ENCODE assay signal across 26 cellular contexts in the genomic region with DNA sequence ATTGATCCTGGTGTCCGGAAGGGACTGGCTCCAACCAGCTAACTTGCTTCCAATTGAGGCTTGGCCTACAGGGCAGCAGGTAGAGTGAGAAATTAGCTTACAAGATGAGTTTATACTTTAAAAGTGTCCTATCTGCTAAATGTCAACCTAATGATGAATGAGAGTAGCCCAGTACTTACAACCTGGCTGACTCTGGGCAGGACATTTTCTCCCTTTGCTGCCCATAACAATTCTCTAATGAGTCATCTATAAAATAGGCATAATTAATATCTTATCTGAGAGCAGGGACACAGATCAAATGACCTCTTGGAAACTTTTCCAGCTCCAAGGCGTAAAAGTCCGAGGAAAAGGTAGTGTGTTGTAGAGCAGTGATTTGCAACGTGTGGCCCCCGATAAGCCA.
DNase-seq lines count a peak whose midpoint lies in the region; ATAC-seq, FAIRE-seq and TF ChIP-seq lines count a peak whose summit lies in the region.
"Had no signal": no experiment of that assay in that cellular context is flagged by ENCODE, and none has a peak within 500 bp of the region (broad histone marks: within the 10 kb centered on the region; RNA-seq: fewer than 3 reads in every experiment).

No MANE protein-coding gene starts in this region.

- no peak for ATAC-seq in SK-N-SH treated with all-trans-retinoic acid at 6 μM for 48 hours
- ATAC-seq: A549; CD8-positive, alpha-beta T cell; GM12878 had no signal

- no TSS peak for BruUV-seq in mammary epithelial cell (replicated peaks; lab: Mats Ljungman, UMichigan)

- TF ChIP-seq CTCF in SK-N-SH (IDR thresholded peaks at IDR 0.05), result no peak
- TF ChIP-seq CTCF in bronchial epithelial cell (IDR thresholded peaks at IDR 0.05; ENCODE audit: insufficient read depth, low read length, severe bottlenecking), result no peak
- no peak for TF ChIP-seq CTCF in mammary epithelial cell (conservative IDR thresholded peaks at IDR 0.05 in 1 of 2, IDR thresholded peaks at IDR 0.05 in 1 of 2; ENCODE audit: extremely low read depth in 1 of 2, insufficient read depth in 1 of 2, low read depth in 1 of 2, low read length in 2 of 2)

- H3K4me2 ChIP-seq in SK-N-SH (no peak overlapping the region), mammary epithelial cell (ENCODE audit: insufficient read depth, low read depth, low read length) (no peak overlapping the region)
- H3K4me2 ChIP-seq: A549; BLaER1 treated with 17β-estradiol and CSF1 and Interleukin-3, amounts not matched to agents 10 nM and 100 nM had no signal

- no peak for TF ChIP-seq RAD21 in SK-N-SH (IDR thresholded peaks at IDR 0.05; ENCODE audit: low read length)

- no peaks in the 10 kb centered on the region for H3K9me2 ChIP-seq in SK-N-SH

- H3K4me1 ChIP-seq in SK-N-SH (ENCODE audit: control insufficient read depth in 1 of 2, insufficient read depth in 2 of 2, low read depth in 1 of 2, low read length in 1 of 2) (peaks cover 0 to 10% of the 10 kb centered on the region in 2 experiments; a peak in 1 of 4 replicates), small intestine (ENCODE audit: control insufficient read depth in 2 of 2, insufficient read depth in 1 of 2, low read depth in 1 of 2, low read length in 1 of 2) (peaks cover 0 to 7% of the 10 kb centered on the region in 2 donors), mammary epithelial cell (ENCODE audit: insufficient read depth, low read length) (peaks cover 7% of the 10 kb centered on the region)

- intact Hi-C loops in mammary epithelial cell (cut with micrococcal nuclease), result no loop called here

- peaks cover 4% of the 10 kb centered on the region for H3F3A ChIP-seq in SK-N-SH (replicated peaks; ENCODE audit: insufficient read depth)

- no peaks in the 10 kb centered on the region for H3K9me3 ChIP-seq in SK-N-SH
- H3K9me3 ChIP-seq in small intestine (ENCODE audit: control insufficient read depth, low read depth), result no peaks in the 10 kb centered on the region
- no peaks in the 10 kb centered on the region for H3K9me3 ChIP-seq in mammary epithelial cell (replicated peaks; ENCODE audit: insufficient read depth, low read length)
- H3K9me3 ChIP-seq: A549; BLaER1 treated with 17β-estradiol and CSF1 and Interleukin-3, amounts not matched to agents 10 nM and 100 nM had no signal

- no peak overlapping the region for H2AFZ ChIP-seq in SK-N-SH (ENCODE audit: low read depth)
- no peak overlapping the region for H2AFZ ChIP-seq in mammary epithelial cell (ENCODE audit: low read depth, low read length)

- DNase-seq in SK-N-SH (no peak), bronchial epithelial cell (ENCODE audit: low read depth) (no peak), mucosa of gallbladder (ENCODE audit: low spot score) (peak; percentile 38), small intestine (peak; percentile 77), COLO668 (lab: John Stamatoyannopoulos, UW; ENCODE audit: unreplicated experiment) (no peak), mammary epithelial cell (no peak)
- DNase-seq in activated effector memory CD4-positive, alpha-beta T cell treated with anti-CD3 and anti-CD28 coated beads, Interleukin-2, amount 50 U/mL, for 16 hours, result no peak
- DNase-seq: AML-193; CD4-positive, alpha-beta T cell; CD8-positive, alpha-beta T cell; COR-L47; DMS 273 treated with DMSO at 0.1 percent for 48 hours; DMS153; DMS53; DMS79; DND-41; EL; GDM1 had no signal

- H3K27ac ChIP-seq in SK-N-SH (ENCODE audit: low read depth in 2 of 2, low read length in 1 of 2) (no peak overlapping the region), small intestine (ENCODE audit: low read depth in 1 of 2, low read length in 1 of 2) (no peak overlapping the region), mammary epithelial cell (ENCODE audit: insufficient read depth, low read depth, low read length) (no peak overlapping the region)
- H3K27ac ChIP-seq: 22Rv1; BLaER1 treated with 17β-estradiol and CSF1 and Interleukin-3, amounts not matched to agents 10 nM and 100 nM; C4-2B had no signal

- dilution Hi-C loops in mammary epithelial cell (cut with HindIII; ENCODE audit: low sequenced_read_pairs), result no loop called here

- H3K79me2 ChIP-seq in SK-N-SH (ENCODE audit: insufficient read depth) (no peaks in the 10 kb centered on the region), mammary epithelial cell (ENCODE audit: insufficient read depth, low read length) (no peaks in the 10 kb centered on the region)

- 100% methylated on average over 5 of the region's 5 CpGs for WGBS in SK-N-SH (ENCODE audit: low lambda C conversion rate)
- 35 to 71% (median 61%) methylated on average over 5 of the region's 5 CpGs for WGBS in small intestine, 3 donors
- WGBS in mammary epithelial cell (ENCODE audit: low coverage, missing lambda C conversion rate), result 99% methylated on average over 5 of the region's 5 CpGs

- CTCF ChIA-PET in SK-N-SH (lab: Yijun Ruan, JAX), result interaction anchor here (0.8 kb wide), 1 partner anchor 9 kb away, joined by 3 read pairs; no protein-coding TSS in a partner anchor
- CTCF ChIA-PET in mammary epithelial cell (lab: Charles Lee; ENCODE audit: low non-redundant PET), result no interaction called here

- H3K27me3 ChIP-seq in SK-N-SH (ENCODE audit: insufficient read depth), result no peaks in the 10 kb centered on the region
- H3K27me3 ChIP-seq in bronchial epithelial cell (ENCODE audit: control insufficient read depth, insufficient read depth, low read length), result peaks cover 3% of the 10 kb centered on the region
- no peaks in the 10 kb centered on the region for H3K27me3 ChIP-seq in small intestine (ENCODE audit: control insufficient read depth in 2 of 2, insufficient read depth in 2 of 2, low read length in 2 of 2)
- H3K27me3 ChIP-seq in mammary epithelial cell (ENCODE audit: insufficient read depth, low read length), result no peaks in the 10 kb centered on the region
- H3K27me3 ChIP-seq: BLaER1 treated with 17β-estradiol and CSF1 and Interleukin-3, amounts not matched to agents 10 nM and 100 nM had no signal

- H4K20me1 ChIP-seq in SK-N-SH (ENCODE audit: insufficient read depth), result no peaks in the 10 kb centered on the region
- no peaks in the 10 kb centered on the region for H4K20me1 ChIP-seq in mammary epithelial cell (ENCODE audit: insufficient read depth, low read length)
- H4K20me1 ChIP-seq: BLaER1 treated with 17β-estradiol and CSF1 and Interleukin-3, amounts not matched to agents 10 nM and 100 nM had no signal

- H3K36me3 ChIP-seq in SK-N-SH (replicated peaks in 1 of 2; ENCODE audit: control insufficient read depth in 1 of 2, insufficient read depth in 2 of 2, low read length in 1 of 2) (no peaks in the 10 kb centered on the region), bronchial epithelial cell (ENCODE audit: control insufficient read depth, insufficient read depth, low read length) (no peaks in the 10 kb centered on the region), small intestine (ENCODE audit: control insufficient read depth in 2 of 2, insufficient read depth in 2 of 2, low read length in 2 of 2) (no peaks in the 10 kb centered on the region), mammary epithelial cell (ENCODE audit: insufficient read depth, low read length) (no peaks in the 10 kb centered on the region)
- H3K36me3 ChIP-seq: BLaER1 treated with 17β-estradiol and CSF1 and Interleukin-3, amounts not matched to agents 10 nM and 100 nM had no signal

- H3K9ac ChIP-seq in SK-N-SH (no peak overlapping the region), mammary epithelial cell (ENCODE audit: insufficient read depth, low read length) (no peak overlapping the region)
- H3K9ac ChIP-seq: BLaER1 treated with 17β-estradiol and CSF1 and Interleukin-3, amounts not matched to agents 10 nM and 100 nM had no signal

- TF ChIP-seq EP300 in SK-N-SH (IDR thresholded peaks at IDR 0.05; ENCODE audit: borderline replicate concordance in 1 of 2, low read depth in 1 of 2, low read length in 1 of 2), result no peak

- FAIRE-seq in bronchial epithelial cell (lab: Jason Lieb, UNC) (peak; percentile 76), small intestine (lab: Jason Lieb, UNC) (no peak)
- FAIRE-seq: A549, GM12878, GM12892, GM18507 had no signal

- no peak overlapping the region for H3K4me3 ChIP-seq in SK-N-SH (ENCODE audit: low read depth in 2 of 2, low read length in 1 of 2)
- no peak overlapping the region for H3K4me3 ChIP-seq in bronchial epithelial cell (ENCODE audit: low read depth, low read length)
- no peak overlapping the region for H3K4me3 ChIP-seq in small intestine (ENCODE audit: low read depth in 1 of 2, low read length in 2 of 2)
- H3K4me3 ChIP-seq in mammary epithelial cell (replicated peaks in 1 of 3; ENCODE audit: insufficient read depth in 1 of 3, low read depth in 2 of 3, low read length in 3 of 3), result no peak overlapping the region
- H3K4me3 ChIP-seq: A549; BLaER1 treated with 17β-estradiol and CSF1 and Interleukin-3, amounts not matched to agents 10 nM and 100 nM; GM12878 had no signal

- in situ Hi-C loops in mammary epithelial cell (cut with MboI; ENCODE audit: low sequenced_read_pairs in 2 of 2), result no loop called here

- POLR2A ChIA-PET in SK-N-SH (lab: Yijun Ruan, JAX), result no interaction called here

TF ChIP-seq in SK-N-SH, 30 proteins besides CTCF, POLR2A, EP300 and RAD21 (continues in another document):
- no peak for TF ChIP-seq RXRA (IDR thresholded peaks at IDR 0.05; ENCODE audit: borderline replicate concordance, low read depth)
- TF ChIP-seq, protein P1, sequence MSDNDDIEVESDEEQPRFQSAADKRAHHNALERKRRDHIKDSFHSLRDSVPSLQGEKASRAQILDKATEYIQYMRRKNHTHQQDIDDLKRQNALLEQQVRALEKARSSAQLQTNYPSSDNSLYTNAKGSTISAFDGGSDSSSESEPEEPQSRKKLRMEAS (IDR thresholded peaks at IDR 0.05; ENCODE audit: low read depth), result no peak
- no peak for TF ChIP-seq TAF1 (IDR thresholded peaks at IDR 0.05; ENCODE audit: borderline replicate concordance, low read depth, low read length)

TF ChIP-seq in SK-N-SH treated with all-trans-retinoic acid at 6 μM for 48 hours, 23 proteins besides CTCF, POLR2A, EP300 and RAD21 (continues in another document):
- TF ChIP-seq CREB5 (CRISPR knock-in tag; IDR thresholded peaks at IDR 0.05; ENCODE audit: low read depth), result no peak
- TF ChIP-seq TOX (CRISPR knock-in tag; IDR thresholded peaks at IDR 0.05; ENCODE audit: borderline replicate concordance), result no peak
- TF ChIP-seq ISL1 (CRISPR knock-in tag; IDR thresholded peaks at IDR 0.05), result no peak
- TF ChIP-seq ZFP3 (CRISPR knock-in tag; IDR thresholded peaks at IDR 0.05), result no peak
- no peak for TF ChIP-seq ZNF70 (CRISPR knock-in tag; IDR thresholded peaks at IDR 0.05)
- no peak for TF ChIP-seq TCF4 (CRISPR knock-in tag; IDR thresholded peaks at IDR 0.05; ENCODE audit: borderline replicate concordance)
- TF ChIP-seq ZNF565 (CRISPR knock-in tag; conservative IDR thresholded peaks at IDR 0.05; ENCODE audit: low read depth), result no peak

Comparison
In these comparisons a context has a peak if more than half of its experiments do, and no peak if none do; other contexts are left out.
1. DNase-seq: peak in mucosa of gallbladder (single experiment) and small intestine (single experiment); none in SK-N-SH (single experiment), bronchial epithelial cell (single experiment), COLO668 (single experiment), activated effector memory CD4-positive, alpha-beta T cell treated with anti-CD3 and anti-CD28 coated beads, Interleukin-2, amount 50 U/mL, for 16 hours (single experiment) and mammary epithelial cell (single experiment).